ENCODE assay signal across 14 cellular contexts in the genomic region with DNA sequence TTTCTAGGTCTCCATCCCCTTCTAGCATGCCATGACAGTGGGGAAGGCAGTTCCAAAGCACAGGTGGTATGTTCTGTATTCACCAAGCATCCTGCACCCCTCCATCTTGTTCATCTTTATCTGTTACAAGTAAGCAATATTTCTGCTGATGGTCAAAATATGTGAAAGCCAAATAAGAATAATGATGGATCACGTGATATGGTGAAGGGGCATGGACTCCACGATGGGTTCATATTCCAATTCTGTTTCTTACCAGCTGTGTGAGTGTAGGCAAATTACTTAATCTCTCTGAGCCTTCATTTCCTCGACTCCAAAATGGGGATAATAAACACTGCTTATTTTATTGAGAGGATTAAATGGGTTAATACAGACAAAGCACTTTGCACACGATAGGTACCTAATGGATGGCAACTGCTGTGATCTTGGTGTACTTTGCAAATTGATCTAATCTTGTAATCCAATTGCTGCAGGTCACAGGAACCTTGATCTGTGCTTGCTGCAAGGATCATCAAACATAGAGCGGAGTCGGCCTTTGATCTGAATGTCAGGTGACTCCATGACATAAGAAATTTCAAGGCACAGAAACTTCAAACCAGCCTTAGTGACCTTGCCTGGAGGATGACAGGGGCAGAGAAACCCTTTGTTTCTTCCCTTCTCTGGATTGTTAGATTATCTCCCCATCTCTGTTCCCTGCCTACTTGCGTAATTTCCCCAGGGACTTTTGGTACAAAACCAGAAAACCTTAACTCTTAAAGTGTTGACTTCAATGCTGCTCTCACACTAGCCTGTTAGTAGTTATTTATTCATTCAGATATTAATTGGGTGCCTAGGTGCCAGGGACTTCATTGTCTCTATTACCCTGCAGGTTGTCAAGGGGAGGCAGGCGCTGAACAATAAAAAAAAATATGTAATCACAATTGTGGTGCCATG. TPM values are rescaled to one million over a fixed set of nuclear protein-coding genes. Genes with fewer than 3 reads are reported as not detected.
DNase-seq lines count a peak whose midpoint lies in the region; ATAC-seq and TF ChIP-seq lines count a peak whose summit lies in the region.
"Had no signal": no experiment of that assay in that cellular context is flagged by ENCODE, and none has a peak within 500 bp of the region (broad histone marks: within the 10 kb centered on the region; RNA-seq: fewer than 3 reads in every experiment).

No MANE protein-coding gene starts in this region.

- CTCF ChIA-PET in HCT116 (lab: Charles Lee): interaction anchor here (1.2 kb wide), 1 partner anchor 128 kb away, joined by 3 read pairs; no protein-coding TSS in a partner anchor

- H3K9ac ChIP-seq in BLaER1: no peak overlapping the region
- no peak overlapping the region for H3K9ac ChIP-seq in HCT116 (ENCODE audit: low read length)
- H3K9ac ChIP-seq in mesenchymal stem cell (ENCODE audit: low read length): no peak overlapping the region

- H3K27me3 Mint-ChIP-seq in activated naive CD8-positive, alpha-beta T cell treated with anti-CD3 and anti-CD28 coated beads, Interleukin-2, amount 50 U/mL, for 24 hours: no peaks in the 10 kb centered on the region

- DNase-seq in HCT116 (ENCODE audit: low read depth, low spot score) (no peak), mesenchymal stem cell (peak; percentile 27), DMS79 (lab: John Stamatoyannopoulos, UW) (no peak), DMS53 (lab: John Stamatoyannopoulos, UW) (no peak), RKO (ENCODE audit: low spot score) (no peak)
- DNase-seq in activated naive CD8-positive, alpha-beta T cell treated with anti-CD3 and anti-CD28 coated beads, Interleukin-2, amount 50 U/mL, for 24 hours: no peak
- DNase-seq: heart right ventricle, NCI-H446 treated with DMSO at 0.1 percent for 48 hours, SHP77, uterus had no signal

- H3K23ac ChIP-seq in mesenchymal stem cell (ENCODE audit: low read length in 2 of 2): no peak overlapping the region

- no peak for TF ChIP-seq CTCF in HCT116 (IDR thresholded peaks at IDR 0.05 in 2 of 3, conservative IDR thresholded peaks at IDR 0.05 in 1 of 3; ENCODE audit: borderline replicate concordance in 1 of 3, insufficient read depth in 1 of 3, low read depth in 2 of 3, low read length in 2 of 3)

- POLR2A ChIA-PET in HCT116 (lab: Charles Lee): interaction anchor here (1.4 kb wide), 1 partner anchor 26 kb away, joined by 4 read pairs; a partner anchor contains a TSS

- H4K8ac ChIP-seq in mesenchymal stem cell (ENCODE audit: low read length): no peak overlapping the region

- no TSS peak for BruUV-seq in HCT116 (replicated peaks; lab: Mats Ljungman, UMichigan)

- H3K4ac ChIP-seq in mesenchymal stem cell (ENCODE audit: low read depth in 1 of 2, low read length in 2 of 2): no peak overlapping the region

- H3K79me2 ChIP-seq in HCT116 (ENCODE audit: insufficient read depth, low read length): peaks cover 12% of the 10 kb centered on the region; the same call in 1 of the 2 replicates

- H3K4me1 Mint-ChIP-seq in activated naive CD8-positive, alpha-beta T cell treated with anti-CD3 and anti-CD28 coated beads, Interleukin-2, amount 50 U/mL, for 24 hours: peaks cover 75% of the 10 kb centered on the region

- H3K36me3 ChIP-seq in BLaER1 (peaks cover 29% of the 10 kb centered on the region), HCT116 (ENCODE audit: control insufficient read depth in 1 of 2, insufficient read depth in 2 of 2, low read length in 2 of 2) (peaks cover 3 to 5% of the 10 kb centered on the region in 2 experiments; a peak in 1 of 4 replicates), mesenchymal stem cell (ENCODE audit: control insufficient read depth in 1 of 2, insufficient read depth in 2 of 2, low read depth in 1 of 2, low read length in 2 of 2) (peaks cover 10 to 19% of the 10 kb centered on the region in 2 experiments)
- H3K36me3 ChIP-seq: uterus had no signal

- H2BK12ac ChIP-seq in mesenchymal stem cell (ENCODE audit: low read length in 2 of 2): no peak overlapping the region

- H2AK5ac ChIP-seq in mesenchymal stem cell (ENCODE audit: low read length, severe bottlenecking): no peak overlapping the region

- H3K27ac ChIP-seq in BLaER1: no peak overlapping the region
- no peak overlapping the region for H3K27ac ChIP-seq in HCT116 (ENCODE audit: low read depth, low read length)
- H3K27ac ChIP-seq in mesenchymal stem cell (ENCODE audit: low read length, poor library complexity, severe bottlenecking): no peak overlapping the region
- H3K27ac ChIP-seq: uterus had no signal

- peaks cover 24% of the 10 kb centered on the region for H3K79me1 ChIP-seq in mesenchymal stem cell (replicated peaks; ENCODE audit: low read length, poor library complexity, severe bottlenecking)

- intact Hi-C loops in HCT116 (cut with micrococcal nuclease): no loop called here

- peak overlapping the region; percentile 100 for H3K27ac Mint-ChIP-seq in activated naive CD8-positive, alpha-beta T cell treated with anti-CD3 and anti-CD28 coated beads, Interleukin-2, amount 50 U/mL, for 24 hours

- H3K4me1 ChIP-seq in BLaER1 (peaks cover 63% of the 10 kb centered on the region), HCT116 (ENCODE audit: control insufficient read depth in 1 of 2, insufficient read depth in 2 of 2, low read length in 2 of 2) (peaks cover 17 to 26% of the 10 kb centered on the region in 2 experiments), mesenchymal stem cell (ENCODE audit: control insufficient read depth, insufficient read depth, low read depth, low read length) (peaks cover 2% of the 10 kb centered on the region)
- H3K4me1 ChIP-seq: uterus had no signal

- WGBS in mesenchymal stem cell: 89% methylated on average over 7 of the region's 8 CpGs

- no peak overlapping the region for H3K14ac ChIP-seq in mesenchymal stem cell (ENCODE audit: low read length in 2 of 2)

- H3K9me3 Mint-ChIP-seq in activated naive CD8-positive, alpha-beta T cell treated with anti-CD3 and anti-CD28 coated beads, Interleukin-2, amount 50 U/mL, for 24 hours: no peaks in the 10 kb centered on the region

- no peak for TF ChIP-seq POLR2A in HCT116 (IDR thresholded peaks at IDR 0.05; ENCODE audit: borderline replicate concordance, extremely low read depth, insufficient read depth, insufficient read length)

- peaks cover 47% of the 10 kb centered on the region for H3K36me3 Mint-ChIP-seq in activated naive CD8-positive, alpha-beta T cell treated with anti-CD3 and anti-CD28 coated beads, Interleukin-2, amount 50 U/mL, for 24 hours (ENCODE audit: low read depth)

- no peak overlapping the region for H2BK5ac ChIP-seq in mesenchymal stem cell (ENCODE audit: low read depth, low read length, poor library complexity, severe bottlenecking)

- H3K4me3 ChIP-seq in BLaER1: no peak overlapping the region
- no peak overlapping the region for H3K4me3 ChIP-seq in HCT116 (replicated peaks in 1 of 2; ENCODE audit: low read depth in 1 of 2, low read length in 2 of 2)
- no peak overlapping the region for H3K4me3 ChIP-seq in mesenchymal stem cell (ENCODE audit: insufficient read depth in 1 of 2, low read depth in 1 of 2, low read length in 2 of 2)
- H3K4me3 ChIP-seq: heart right ventricle, uterus had no signal

- H3K27me3 ChIP-seq in BLaER1: no peaks in the 10 kb centered on the region
- no peaks in the 10 kb centered on the region for H3K27me3 ChIP-seq in HCT116 (ENCODE audit: insufficient read depth, low read length)
- H3K27me3 ChIP-seq in mesenchymal stem cell (ENCODE audit: control insufficient read depth in 1 of 2, insufficient read depth in 1 of 2, low read length in 2 of 2): no peaks in the 10 kb centered on the region
- H3K27me3 ChIP-seq: heart right ventricle, uterus had no signal

- ATAC-seq in HCT116 (no peak), HG02981 (IDR thresholded peaks at IDR 0.05; ENCODE audit: unreplicated experiment) (no peak)
- no peak for ATAC-seq in activated naive CD8-positive, alpha-beta T cell treated with anti-CD3 and anti-CD28 coated beads, Interleukin-2, amount 50 U/mL, for 24 hours

- H3K9me2 ChIP-seq in HCT116 (ENCODE audit: insufficient read depth): no peaks in the 10 kb centered on the region

- TF ChIP-seq RAD21 in HCT116 (IDR thresholded peaks at IDR 0.05; ENCODE audit: low read depth): no peak

- H2BK15ac ChIP-seq in mesenchymal stem cell (ENCODE audit: low read depth, poor library complexity, severe bottlenecking): no peak overlapping the region

- no peak overlapping the region for H2BK120ac ChIP-seq in mesenchymal stem cell (ENCODE audit: low read depth, low read length)

- H4K91ac ChIP-seq in mesenchymal stem cell (ENCODE audit: low read length): no peak overlapping the region

- RAD21 ChIA-PET in HCT116 (lab: Charles Lee; ENCODE audit: low non-redundant PET in 1 of 2, low total read pairs in 2 of 2, uncharacterized antibody in 2 of 2, unreplicated experiment in 2 of 2): no interaction called here

- H4K20me1 ChIP-seq in BLaER1 (peaks cover 29% of the 10 kb centered on the region), HCT116 (ENCODE audit: insufficient read depth) (peaks cover 4% of the 10 kb centered on the region; the same call in 1 of the 2 replicates)

- H3K4me2 ChIP-seq in BLaER1 (peak overlapping the region; percentile 56), HCT116 (ENCODE audit: low read length) (no peak overlapping the region), mesenchymal stem cell (ENCODE audit: low read length, poor library complexity, severe bottlenecking) (no peak overlapping the region)

- H3K9me3 ChIP-seq in BLaER1 (no peaks in the 10 kb centered on the region), HCT116 (ENCODE audit: control insufficient read depth in 1 of 2, insufficient read depth in 1 of 2, low read depth in 1 of 2, low read length in 2 of 2) (no peaks in the 10 kb centered on the region), mesenchymal stem cell (ENCODE audit: control insufficient read depth, low read length) (no peaks in the 10 kb centered on the region)
- H3K9me3 ChIP-seq: heart right ventricle, uterus had no signal

- H2AFZ ChIP-seq in HCT116 (ENCODE audit: low read depth, low read length, poor library complexity, severe bottlenecking) (no peak overlapping the region), mesenchymal stem cell (ENCODE audit: low read depth, low read length) (no peak overlapping the region)

- peak overlapping the region; percentile 55 for H3K4me3 Mint-ChIP-seq in activated naive CD8-positive, alpha-beta T cell treated with anti-CD3 and anti-CD28 coated beads, Interleukin-2, amount 50 U/mL, for 24 hours

- H3K18ac ChIP-seq in mesenchymal stem cell (ENCODE audit: low read depth in 1 of 2, low read length in 2 of 2): no peak overlapping the region

TF ChIP-seq in HCT116, 20 proteins besides CTCF, POLR2A, EP300 and RAD21:
- no peak for TF ChIP-seq EGR1 (IDR thresholded peaks at IDR 0.05; ENCODE audit: low read depth)
- peak; percentile 80 for TF ChIP-seq TCF7L2 (IDR thresholded peaks at IDR 0.05; ENCODE audit: borderline replicate concordance, extremely low read depth, insufficient read depth, insufficient read length)
- TF ChIP-seq SRF (IDR thresholded peaks at IDR 0.05; ENCODE audit: low read depth): no peak
- no peak for TF ChIP-seq EZH2 (IDR thresholded peaks at IDR 0.05)

RNA-seq across cellular contexts. Expression of a gene that starts 25.8 kb away (rescaled TPM):
- total RNA-seq in HCT116 (2021; ENCODE audit: unreplicated experiment): 39.9 TPM
- polyA plus RNA-seq in HCT116 (2012): 46.6 and 62.1 TPM in 2 replicates
- 23.3 TPM for polyA plus RNA-seq in mesenchymal stem cell (2013, experiment 1 of 2)
- 22.9 TPM for polyA plus RNA-seq in mesenchymal stem cell (2013, experiment 2 of 2)

RNA-seq across cellular contexts. Expression of a gene that starts 33.4 kb away (rescaled TPM):
- not detected for total RNA-seq in HCT116 (2021; ENCODE audit: unreplicated experiment)
- polyA plus RNA-seq in HCT116 (2012): not detected in 2 replicates
- 0.04 TPM for polyA plus RNA-seq in mesenchymal stem cell (2013, experiment 1 of 2)
- polyA plus RNA-seq in mesenchymal stem cell (2013, experiment 2 of 2): 0.03 TPM
- total RNA-seq: renal cortical epithelial cell, uterus had no signal
- polyA plus RNA-seq: adipose tissue, heart right ventricle had no signal
